ENCODE assay signal across 19 cellular contexts in the genomic region with DNA sequence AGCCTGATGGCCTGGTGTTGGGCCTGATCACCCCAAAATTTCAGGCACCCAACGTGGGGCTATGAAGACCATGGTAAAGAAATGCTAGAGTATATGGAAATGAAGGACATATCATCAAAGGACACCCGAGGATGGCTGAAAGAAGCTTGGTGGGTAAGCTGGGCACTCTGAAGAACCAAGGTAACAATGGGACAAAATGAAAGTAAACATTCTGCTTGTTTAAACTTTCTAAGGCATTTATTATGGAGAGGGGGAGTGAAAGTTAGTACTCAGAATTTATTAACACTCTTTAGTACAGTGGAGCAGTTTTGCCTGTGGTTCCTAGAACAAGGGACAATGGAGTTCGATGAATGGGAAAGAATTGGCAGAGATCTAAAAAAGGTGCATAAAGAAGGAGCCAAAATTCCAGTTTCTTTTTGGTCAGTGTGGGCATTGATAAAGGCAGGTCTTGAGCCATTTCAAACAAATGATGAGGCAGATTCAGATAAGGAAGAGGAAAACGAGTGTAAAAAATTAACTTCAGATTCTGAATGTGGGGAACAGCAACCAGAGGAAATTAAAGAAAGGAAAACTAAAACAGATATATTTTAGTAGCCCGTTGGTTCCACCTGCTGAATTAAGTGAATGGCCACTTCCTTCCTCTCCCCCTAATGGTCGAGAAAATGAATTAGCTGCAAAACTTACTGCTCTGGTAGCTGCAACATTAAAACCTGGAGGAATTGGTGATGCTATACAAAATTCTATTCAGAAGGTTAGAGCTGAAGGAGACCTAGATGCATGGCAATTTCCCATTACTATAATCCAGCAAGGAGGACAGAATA. TPM values are rescaled to one million over a fixed set of nuclear protein-coding genes. Genes with fewer than 3 reads are reported as not detected.
DNase-seq lines count a peak whose midpoint lies in the region; ATAC-seq and TF ChIP-seq lines count a peak whose summit lies in the region.
"Had no signal": no experiment of that assay in that cellular context is flagged by ENCODE, and none has a peak within 500 bp of the region (broad histone marks: within the 10 kb centered on the region; RNA-seq: fewer than 3 reads in every experiment).

No MANE protein-coding gene starts in this region.

- peak overlapping the region; percentile 12; the same call in 1 of the 2 replicates for H3K9ac ChIP-seq in SU-DHL-6 (ENCODE audit: low read length)
- H3K9ac ChIP-seq: KMS-11 had no signal

- no peaks in the 10 kb centered on the region for H3F3A ChIP-seq in GM23338 (replicated peaks; ENCODE audit: low read depth)
- no peaks in the 10 kb centered on the region for H3F3A ChIP-seq in SU-DHL-6 (ENCODE audit: insufficient read depth)

- H3K36me3 ChIP-seq in GM23338 (ENCODE audit: insufficient read depth) (no peaks in the 10 kb centered on the region), SU-DHL-6 (ENCODE audit: low read length) (0 out of 2 replicates have a peak, but pooled peaks cover 5% of the 10 kb centered on the region)

- no peak for DNase-seq in activated naive CD8-positive, alpha-beta T cell treated with anti-CD3 and anti-CD28 coated beads for 36 hours
- no peak for DNase-seq in activated naive CD8-positive, alpha-beta T cell treated with anti-CD3 and anti-CD28 coated beads, Interleukin-2, amount 50 U/mL, for 24 hours
- DNase-seq in GM23338 (ENCODE audit: low spot score): peak; percentile 15
- DNase-seq in omental fat pad (ENCODE audit: low spot score): no peak
- no peak for DNase-seq in head of caudate nucleus
- DNase-seq: foreskin fibroblast; GOT3; hypothalamus; NCI-H1105; retina; stimulated activated CD4-positive, alpha-beta T cell treated with anti-CD3 and anti-CD28 coated beads, Interleukin-15, amount 100 ng/mL, for 24 hours had no signal

- peaks cover 1% of the 10 kb centered on the region for H3K4me1 Mint-ChIP-seq in activated naive CD8-positive, alpha-beta T cell treated with anti-CD3 and anti-CD28 coated beads for 36 hours
- H3K4me1 Mint-ChIP-seq in activated naive CD8-positive, alpha-beta T cell treated with anti-CD3 and anti-CD28 coated beads, Interleukin-2, amount 50 U/mL, for 24 hours: peaks cover 3% of the 10 kb centered on the region
- no peaks in the 10 kb centered on the region; the same call in 1 of the 3 replicates for H3K4me1 Mint-ChIP-seq in GM23338
- peaks cover 13% of the 10 kb centered on the region for H3K4me1 Mint-ChIP-seq in stimulated activated memory B cell treated with anti-CD40 and anti-IgM and Interleukin-4, amounts not matched to agents 10 μg/mL and 1 μg/mL and 100 μg/mL, for 72 hours

- 0 out of 2 replicates have a peak overlapping the region, but pooled peaks have one; percentile 72 for H2AFZ ChIP-seq in GM23338
- H2AFZ ChIP-seq in SU-DHL-6 (ENCODE audit: low read depth, low read length, severe bottlenecking): peak overlapping the region; percentile 47

- H3K27me3 ChIP-seq in GM23338 (ENCODE audit: insufficient read depth) (no peaks in the 10 kb centered on the region), SU-DHL-6 (ENCODE audit: low read length) (no peaks in the 10 kb centered on the region)

- H3K27ac ChIP-seq in GM23338 (ENCODE audit: low read depth) (no peak overlapping the region), SU-DHL-6 (ENCODE audit: low read depth, low read length) (peak overlapping the region; percentile 45; the same call in 1 of the 2 replicates)
- H3K27ac ChIP-seq: KMS-11 had no signal

- no peaks in the 10 kb centered on the region for H3K79me2 ChIP-seq in GM23338 (replicated peaks; ENCODE audit: insufficient read depth)
- no peaks in the 10 kb centered on the region for H3K79me2 ChIP-seq in SU-DHL-6 (ENCODE audit: insufficient read depth, low read length)

- H4K20me1 ChIP-seq in GM23338 (replicated peaks; ENCODE audit: insufficient read depth) (no peaks in the 10 kb centered on the region), SU-DHL-6 (ENCODE audit: low read depth, low read length) (no peaks in the 10 kb centered on the region)

- no peaks in the 10 kb centered on the region for H3K4me1 ChIP-seq in GM23338 (ENCODE audit: insufficient read depth)

- H3K27me3 Mint-ChIP-seq in activated naive CD8-positive, alpha-beta T cell treated with anti-CD3 and anti-CD28 coated beads for 36 hours: no peaks in the 10 kb centered on the region
- H3K27me3 Mint-ChIP-seq in activated naive CD8-positive, alpha-beta T cell treated with anti-CD3 and anti-CD28 coated beads, Interleukin-2, amount 50 U/mL, for 24 hours: no peaks in the 10 kb centered on the region
- peaks cover 2% of the 10 kb centered on the region for H3K27me3 Mint-ChIP-seq in GM23338 (ENCODE audit: insufficient read depth, low read depth, poor library complexity)
- no peaks in the 10 kb centered on the region for H3K27me3 Mint-ChIP-seq in stimulated activated memory B cell treated with anti-CD40 and anti-IgM and Interleukin-4, amounts not matched to agents 10 μg/mL and 1 μg/mL and 100 μg/mL, for 72 hours

- intact Hi-C loops in head of caudate nucleus (cut with DNase I): no loop called here

- no peak overlapping the region for H3K4me3 Mint-ChIP-seq in activated naive CD8-positive, alpha-beta T cell treated with anti-CD3 and anti-CD28 coated beads for 36 hours
- H3K4me3 Mint-ChIP-seq in activated naive CD8-positive, alpha-beta T cell treated with anti-CD3 and anti-CD28 coated beads, Interleukin-2, amount 50 U/mL, for 24 hours: no peak overlapping the region
- H3K4me3 Mint-ChIP-seq in GM23338: no peak overlapping the region
- H3K4me3 Mint-ChIP-seq in stimulated activated memory B cell treated with anti-CD40 and anti-IgM and Interleukin-4, amounts not matched to agents 10 μg/mL and 1 μg/mL and 100 μg/mL, for 72 hours: peak overlapping the region; percentile 19

- ATAC-seq in activated naive CD8-positive, alpha-beta T cell treated with anti-CD3 and anti-CD28 coated beads, Interleukin-2, amount 50 U/mL, for 24 hours: no peak
- ATAC-seq in GM23338 (no peak), omental fat pad (ENCODE audit: low FRiP score) (no peak), HG03565 (IDR thresholded peaks at IDR 0.05; ENCODE audit: unreplicated experiment) (no peak)
- no peak for ATAC-seq in stimulated activated memory B cell treated with anti-CD40 and anti-IgM and Interleukin-4, amounts not matched to agents 10 μg/mL and 1 μg/mL and 100 μg/mL, for 72 hours

- H3K36me3 Mint-ChIP-seq in activated naive CD8-positive, alpha-beta T cell treated with anti-CD3 and anti-CD28 coated beads for 36 hours: peaks cover 8% of the 10 kb centered on the region
- peaks cover 10% of the 10 kb centered on the region for H3K36me3 Mint-ChIP-seq in activated naive CD8-positive, alpha-beta T cell treated with anti-CD3 and anti-CD28 coated beads, Interleukin-2, amount 50 U/mL, for 24 hours (ENCODE audit: low read depth)
- H3K36me3 Mint-ChIP-seq in GM23338 (ENCODE audit: low read depth): no peaks in the 10 kb centered on the region
- peaks cover 18% of the 10 kb centered on the region for H3K36me3 Mint-ChIP-seq in stimulated activated memory B cell treated with anti-CD40 and anti-IgM and Interleukin-4, amounts not matched to agents 10 μg/mL and 1 μg/mL and 100 μg/mL, for 72 hours

- H3K9me3 Mint-ChIP-seq in activated naive CD8-positive, alpha-beta T cell treated with anti-CD3 and anti-CD28 coated beads for 36 hours: peaks cover 10% of the 10 kb centered on the region
- peaks cover 21% of the 10 kb centered on the region for H3K9me3 Mint-ChIP-seq in activated naive CD8-positive, alpha-beta T cell treated with anti-CD3 and anti-CD28 coated beads, Interleukin-2, amount 50 U/mL, for 24 hours
- H3K9me3 Mint-ChIP-seq in GM23338: no peaks in the 10 kb centered on the region; the same call in 2 of the 3 replicates
- peaks cover 17% of the 10 kb centered on the region for H3K9me3 Mint-ChIP-seq in stimulated activated memory B cell treated with anti-CD40 and anti-IgM and Interleukin-4, amounts not matched to agents 10 μg/mL and 1 μg/mL and 100 μg/mL, for 72 hours

- H3K27ac Mint-ChIP-seq in activated naive CD8-positive, alpha-beta T cell treated with anti-CD3 and anti-CD28 coated beads for 36 hours: peak overlapping the region; percentile 1
- H3K27ac Mint-ChIP-seq in activated naive CD8-positive, alpha-beta T cell treated with anti-CD3 and anti-CD28 coated beads, Interleukin-2, amount 50 U/mL, for 24 hours: no peak overlapping the region
- H3K27ac Mint-ChIP-seq in GM23338: no peak overlapping the region
- peak overlapping the region; percentile 53 for H3K27ac Mint-ChIP-seq in stimulated activated memory B cell treated with anti-CD40 and anti-IgM and Interleukin-4, amounts not matched to agents 10 μg/mL and 1 μg/mL and 100 μg/mL, for 72 hours

- H3K4me3 ChIP-seq in GM23338 (no peak overlapping the region), SU-DHL-6 (ENCODE audit: insufficient read depth, low read length, poor library complexity, severe bottlenecking) (no peak overlapping the region)

- peaks cover 18% of the 10 kb centered on the region; the same call in 1 of the 2 replicates for H3K9me3 ChIP-seq in SU-DHL-6 (ENCODE audit: insufficient read depth, low read length)

- TF ChIP-seq CTCF in GM23338 (conservative IDR thresholded peaks at IDR 0.05; ENCODE audit: low read depth in 2 of 2) (no peak), SU-DHL-6 (IDR thresholded peaks at IDR 0.05; ENCODE audit: insufficient read depth, low read length, poor library complexity, severe bottlenecking) (no peak), omental fat pad (IDR thresholded peaks at IDR 0.05) (no peak)

- peaks cover 6% of the 10 kb centered on the region; the same call in 1 of the 2 replicates for H3K9me2 ChIP-seq in GM23338 (ENCODE audit: insufficient read depth)
- H3K9me2 ChIP-seq in SU-DHL-6 (replicated peaks; ENCODE audit: insufficient read depth, low read length): no peaks in the 10 kb centered on the region

- H3K4me2 ChIP-seq in GM23338 (no peak overlapping the region), SU-DHL-6 (ENCODE audit: low read depth, low read length, poor library complexity, severe bottlenecking) (peak overlapping the region; percentile 50)
- H3K4me2 ChIP-seq: KMS-11 had no signal

TF ChIP-seq in GM23338, 12 proteins besides CTCF, POLR2A, EP300 and RAD21 (continues in another document):
- no peak for TF ChIP-seq EZH2phosphoT487 (IDR thresholded peaks at IDR 0.05; ENCODE audit: unreplicated experiment)

RNA-seq across cellular contexts. Expression of gene PM20D1, which starts 8.4 kb away (rescaled TPM):
- under 1 TPM; 0.20 to 0.25 TPM for total RNA-seq in activated naive CD8-positive, alpha-beta T cell treated with anti-CD3 and anti-CD28 coated beads for 36 hours
- 0.10 and 0.12 TPM in 2 replicates for total RNA-seq in GM23338 (2014; rRNA removed; shearing (Covaris generic))
- polyA plus RNA-seq in GM23338 (2016; fragmentation: Nextera tagmentation; extraction: Ambion mirVana): 0.45 TPM in 1 of 2 replicates, not detected in the other
- under 1 TPM; 0.19 to 0.74 (median 0.50) TPM for total RNA-seq in omental fat pad
- total RNA-seq: chondrocyte, G401, RPMI7951 had no signal
- polyA plus RNA-seq: AG04450 had no signal

RNA-seq across cellular contexts. Expression of gene SLC41A1, which starts 45.4 kb away (rescaled TPM):
- total RNA-seq in activated naive CD8-positive, alpha-beta T cell treated with anti-CD3 and anti-CD28 coated beads for 36 hours: 10 to 100 TPM; 31.5 to 31.6 TPM
- 22.1 and 30.0 TPM in 2 replicates for total RNA-seq in GM23338 (2014; rRNA removed; shearing (Covaris generic))
- polyA plus RNA-seq in GM23338 (2016; fragmentation: Nextera tagmentation; extraction: Ambion mirVana): 11.8 and 15.7 TPM in 2 replicates
- total RNA-seq in omental fat pad: 10 to 100 TPM; 15.3 to 33.1 (median 25.1) TPM

Comparison
In these comparisons a context has a peak if more than half of its experiments do, and no peak if none do; other contexts are left out.
1. H3K27ac Mint-ChIP-seq: peak in activated naive CD8-positive, alpha-beta T cell treated with anti-CD3 and anti-CD28 coated beads for 36 hours (single experiment) and stimulated activated memory B cell treated with anti-CD40 and anti-IgM and Interleukin-4, amounts not matched to agents 10 μg/mL and 1 μg/mL and 100 μg/mL, for 72 hours (single experiment); none in activated naive CD8-positive, alpha-beta T cell treated with anti-CD3 and anti-CD28 coated beads, Interleukin-2, amount 50 U/mL, for 24 hours (single experiment) and GM23338 (single experiment).